In genomic region chr13:46606915-46607413, GRCh38 we compare ENCODE assay signal across 13 cellular contexts. TPM values are rescaled to one million over a fixed set of nuclear protein-coding genes. Genes with fewer than 3 reads are reported as not detected.
DNase-seq lines count a peak whose midpoint lies in the region; ATAC-seq and TF ChIP-seq lines count a peak whose summit lies in the region.
"Had no signal": no experiment of that assay in that cellular context is flagged by ENCODE, and none has a peak within 500 bp of the region (broad histone marks: within the 10 kb centered on the region; RNA-seq: fewer than 3 reads in every experiment).

No MANE protein-coding gene starts in this region.

- peaks cover 69% of the 10 kb centered on the region for H3K4me1 Mint-ChIP-seq in Caco-2 (ENCODE audit: low read depth, unreplicated experiment)
- H3K4me1 Mint-ChIP-seq in nephron progenitor cell: peaks cover 72% of the 10 kb centered on the region

- ATAC-seq in GM21447 (IDR thresholded peaks at IDR 0.05; ENCODE audit: unreplicated experiment) (peak; percentile 18), GM21529 (IDR thresholded peaks at IDR 0.05; ENCODE audit: unreplicated experiment) (no peak)
- ATAC-seq: psoas muscle had no signal

- H3K27me3 ChIP-seq in Caco-2 (replicated peaks; ENCODE audit: control insufficient read depth, insufficient read depth, low read length) (no peaks in the 10 kb centered on the region), breast epithelium (no peaks in the 10 kb centered on the region)
- H3K27me3 ChIP-seq: upper lobe of right lung had no signal

- H3K9me3 ChIP-seq in Caco-2 (no peaks in the 10 kb centered on the region), breast epithelium (no peaks in the 10 kb centered on the region)
- H3K9me3 ChIP-seq: psoas muscle, upper lobe of right lung had no signal

- POLR2A ChIA-PET in Caco-2 (lab: Charles Lee): interaction anchor here (0.6 kb wide), 1 partner anchor 1432 kb away, joined by 3 read pairs; no protein-coding TSS in a partner anchor

- peak overlapping the region; percentile 58 to 73 for H3K27ac ChIP-seq in breast epithelium
- H3K27ac ChIP-seq: psoas muscle, upper lobe of right lung had no signal

- no peak for DNase-seq in Caco-2
- DNase-seq in breast epithelium (ENCODE audit: low spot score in 2 of 2): no peak
- DNase-seq in nephron progenitor cell: no peak
- no peak for DNase-seq in AG20443 (ENCODE audit: low spot score)
- no peak for DNase-seq in NCI-H1417 (lab: John Stamatoyannopoulos, UW)
- DNase-seq: DMS79 treated with DMSO at 0.1 percent for 48 hours, IMR-90, psoas muscle, T-helper 9 cell, upper lobe of right lung had no signal

- H3K4me3 ChIP-seq in Caco-2 (ENCODE audit: low read depth, low read length) (no peak overlapping the region), breast epithelium (no peak overlapping the region)
- H3K4me3 ChIP-seq: lung, psoas muscle, upper lobe of right lung had no signal

- peaks cover 28% of the 10 kb centered on the region for H3K36me3 Mint-ChIP-seq in Caco-2 (ENCODE audit: insufficient read depth, unreplicated experiment)
- H3K36me3 Mint-ChIP-seq in nephron progenitor cell (ENCODE audit: low read depth): no peaks in the 10 kb centered on the region

- H3K9me3 Mint-ChIP-seq in Caco-2 (ENCODE audit: unreplicated experiment) (no peaks in the 10 kb centered on the region), nephron progenitor cell (no peaks in the 10 kb centered on the region)

- BruUV-seq in Caco-2 (replicated peaks; lab: Mats Ljungman, UMichigan): no TSS peak

- H3K27ac Mint-ChIP-seq in Caco-2 (ENCODE audit: unreplicated experiment) (peak overlapping the region; percentile 88), nephron progenitor cell (peak overlapping the region; percentile 95)

- TF ChIP-seq CTCF in Caco-2 (IDR thresholded peaks at IDR 0.05; ENCODE audit: insufficient read depth in 1 of 2, low read depth in 1 of 2, low read length in 1 of 2, severe bottlenecking in 1 of 2, unreplicated experiment in 1 of 2) (no peak), breast epithelium (IDR thresholded peaks at IDR 0.05) (no peak), nephron progenitor cell (IDR thresholded peaks at IDR 0.05) (no peak)

- no peak for TF ChIP-seq POLR2A in breast epithelium (IDR thresholded peaks at IDR 0.05)

- H3K4me3 Mint-ChIP-seq in Caco-2 (ENCODE audit: unreplicated experiment) (peak overlapping the region; percentile 56), nephron progenitor cell (peak overlapping the region; percentile 18)

- H3K36me3 ChIP-seq in Caco-2 (ENCODE audit: control insufficient read depth, insufficient read depth, low read length): peaks cover 1% of the 10 kb centered on the region; the same call in 1 of the 2 replicates
- H3K36me3 ChIP-seq in breast epithelium: no peaks in the 10 kb centered on the region
- H3K36me3 ChIP-seq: upper lobe of right lung had no signal

- H3K27me3 Mint-ChIP-seq in Caco-2 (ENCODE audit: insufficient read depth, unreplicated experiment) (no peaks in the 10 kb centered on the region), nephron progenitor cell (ENCODE audit: low read depth, poor library complexity) (no peaks in the 10 kb centered on the region)

- intact Hi-C loops in Caco-2 (cut with micrococcal nuclease; ENCODE audit: unreplicated experiment): loop anchor here (1.0 kb wide), 3 partner anchors 52 to 59 kb away; no protein-coding TSS in a partner anchor
- intact Hi-C loops in breast epithelium (cut with DNase I; ENCODE audit: low total_unique reads): no loop called here

- CTCF ChIA-PET in Caco-2 (lab: Charles Lee): no interaction called here

- peaks cover 83% of the 10 kb centered on the region for H3K4me1 ChIP-seq in Caco-2
- peaks cover 0 to 13% of the 10 kb centered on the region in 2 donors for H3K4me1 ChIP-seq in breast epithelium

RNA-seq across cellular contexts. Expression of gene LRCH1, which starts 54.0 kb away (rescaled TPM):
- total RNA-seq in Caco-2 (2022) (27.0 and 30.7 TPM in 2 replicates), breast epithelium (10 to 100 TPM; 17.0 to 40.4 (median 24.6) TPM)
